In genomic region chr20:32481311-32482103, GRCh38 we compare ENCODE assay signal across 8 cellular contexts.
DNase-seq lines count a peak whose midpoint lies in the region; ATAC-seq lines count a peak whose summit lies in the region.

No MANE protein-coding gene starts in this region.

- H3K9me3 Mint-ChIP-seq in effector memory CD8-positive, alpha-beta T cell, result no peaks in the 10 kb centered on the region

- H3K4me1 ChIP-seq in muscle layer of duodenum (ENCODE audit: control insufficient read depth in 1 of 2, insufficient read depth in 2 of 2, low read length in 2 of 2) (peaks cover 24 to 38% of the 10 kb centered on the region in 2 donors), aorta (ENCODE audit: control insufficient read depth in 1 of 2, insufficient read depth in 2 of 2, low read length in 2 of 2) (no peaks in the 10 kb centered on the region)

- peak overlapping the region; percentile 50 to 81 for H3K4me3 ChIP-seq in muscle layer of duodenum (ENCODE audit: low read depth in 1 of 2, low read length in 2 of 2)
- H3K4me3 ChIP-seq in aorta (ENCODE audit: low read length in 2 of 2), result no peak overlapping the region

- no peaks in the 10 kb centered on the region for H3K27me3 ChIP-seq in muscle layer of duodenum (ENCODE audit: low read depth, low read length)
- no peaks in the 10 kb centered on the region for H3K27me3 ChIP-seq in aorta (ENCODE audit: control insufficient read depth in 1 of 2, insufficient read depth in 2 of 2, low read length in 1 of 2)

- peak; percentile 62 for DNase-seq in Right ventricle myocardium inferior (ENCODE audit: missing footprints)
- no peak for DNase-seq in cardiac septum (ENCODE audit: low spot score)
- DNase-seq in effector memory CD8-positive, alpha-beta T cell, result no peak
- DNase-seq in aorta, result peak; percentile 46 to 73

- ATAC-seq in Right ventricle myocardium inferior, result peak; percentile 25
- no peak for ATAC-seq in effector memory CD8-positive, alpha-beta T cell (replicated peaks)
- no peak for ATAC-seq in aorta (ENCODE audit: low FRiP score)
- no peak for ATAC-seq in HG02938 (IDR thresholded peaks at IDR 0.05; ENCODE audit: unreplicated experiment)
- no peak for ATAC-seq in HG02973 (IDR thresholded peaks at IDR 0.05; ENCODE audit: unreplicated experiment)
- no peak for ATAC-seq in HG03108 (IDR thresholded peaks at IDR 0.05; ENCODE audit: unreplicated experiment)

- H3K27ac ChIP-seq in muscle layer of duodenum (ENCODE audit: low read length) (peak overlapping the region; percentile 82), aorta (ENCODE audit: low read depth in 1 of 2, low read length in 2 of 2) (no peak overlapping the region)

- H3K9me3 ChIP-seq in muscle layer of duodenum (ENCODE audit: control insufficient read depth in 1 of 2, low read length in 2 of 2) (no peaks in the 10 kb centered on the region), aorta (ENCODE audit: control insufficient read depth, low read length) (no peaks in the 10 kb centered on the region)

- peaks cover 47 to 52% of the 10 kb centered on the region in 2 donors for H3K4me1 Mint-ChIP-seq in effector memory CD8-positive, alpha-beta T cell (ENCODE audit: low read depth in 2 of 2)

- WGBS in aorta, 2 donors, result 76 to 84% methylated on average over 12 to 13 of the region's 13 CpGs

- H3K36me3 Mint-ChIP-seq in effector memory CD8-positive, alpha-beta T cell (ENCODE audit: insufficient read depth), result peaks cover 20% of the 10 kb centered on the region

- peak overlapping the region; percentile 88 to 92 for H3K4me3 Mint-ChIP-seq in effector memory CD8-positive, alpha-beta T cell

- peak overlapping the region in 1 of 2 donors; percentile 57 for H3K27ac Mint-ChIP-seq in effector memory CD8-positive, alpha-beta T cell

- intact Hi-C loops in Right ventricle myocardium inferior (cut with DNase I), result loop anchor here (2.0 to 5.0 kb wide), 2 partner anchors 123 to 144 kb away; partner anchors contain the start of gene ASXL1
- intact Hi-C loops in cardiac septum (cut with DNase I), result loop anchor here (5.0 kb wide), 2 partner anchors 124 to 149 kb away; partner anchors contain the start of gene ASXL1
- intact Hi-C loops in aorta (cut with DNase I), result loop anchor here in 1 of 2 donors (5.0 to 10.0 kb wide), 3 partner anchors 124 to 277 kb away; partner anchors contain the start of genes ASXL1, KIF3B, PLAGL2 and POFUT1

- no peaks in the 10 kb centered on the region for H3K36me3 ChIP-seq in muscle layer of duodenum (ENCODE audit: control insufficient read depth in 1 of 2, insufficient read depth in 2 of 2, low read length in 2 of 2)
- no peaks in the 10 kb centered on the region for H3K36me3 ChIP-seq in aorta (ENCODE audit: control insufficient read depth in 1 of 2, insufficient read depth in 2 of 2, low read length in 1 of 2)

- no peaks in the 10 kb centered on the region for H3K27me3 Mint-ChIP-seq in effector memory CD8-positive, alpha-beta T cell

Comparison
In these comparisons a context has a peak if more than half of its experiments do, and no peak if none do; other contexts are left out.
1. DNase-seq: peak in Right ventricle myocardium inferior (single experiment) and aorta (2 of 2); none in cardiac septum (single experiment) and effector memory CD8-positive, alpha-beta T cell (0 of 3).
2. H3K4me3 ChIP-seq: peak in muscle layer of duodenum (2 of 2); none in aorta (0 of 2).